In the genomic region with DNA sequence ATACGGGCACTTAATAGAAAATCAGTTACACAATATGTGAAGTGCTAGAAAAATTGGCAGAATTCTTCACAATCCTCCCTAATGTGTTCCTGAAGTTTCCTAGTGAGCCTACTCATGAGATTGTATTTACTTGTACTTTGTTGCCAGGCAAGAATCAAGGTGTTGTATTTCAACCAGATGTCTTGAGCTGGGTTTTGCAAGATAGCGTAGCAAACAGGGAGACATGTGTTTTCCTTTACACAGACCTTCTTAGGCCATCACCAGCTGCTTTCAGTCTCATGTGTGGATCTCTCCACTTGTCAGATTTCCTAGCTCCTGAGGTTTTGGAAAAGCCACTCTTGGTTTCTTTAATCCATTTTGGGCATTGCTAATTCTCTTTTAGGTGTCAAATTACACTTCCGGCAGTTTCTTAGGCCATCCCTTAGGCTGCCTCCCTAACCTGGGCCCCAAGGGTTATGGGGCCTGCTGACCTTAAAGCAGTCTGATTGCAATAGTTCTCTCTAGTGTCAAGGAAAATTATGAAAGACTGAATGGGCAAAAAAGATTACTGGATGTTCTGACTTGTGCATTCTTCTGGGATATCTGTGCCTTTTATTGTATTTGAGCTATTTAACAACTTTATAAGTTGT, we compare ENCODE assay signal across 1 cellular context.
TF ChIP-seq lines count a peak whose summit lies in the region.

No MANE protein-coding gene starts in this region.

TF ChIP-seq in GM23338, 12 proteins besides CTCF, POLR2A, EP300 and RAD21 (continued from another document):
- TF ChIP-seq, protein P1, sequence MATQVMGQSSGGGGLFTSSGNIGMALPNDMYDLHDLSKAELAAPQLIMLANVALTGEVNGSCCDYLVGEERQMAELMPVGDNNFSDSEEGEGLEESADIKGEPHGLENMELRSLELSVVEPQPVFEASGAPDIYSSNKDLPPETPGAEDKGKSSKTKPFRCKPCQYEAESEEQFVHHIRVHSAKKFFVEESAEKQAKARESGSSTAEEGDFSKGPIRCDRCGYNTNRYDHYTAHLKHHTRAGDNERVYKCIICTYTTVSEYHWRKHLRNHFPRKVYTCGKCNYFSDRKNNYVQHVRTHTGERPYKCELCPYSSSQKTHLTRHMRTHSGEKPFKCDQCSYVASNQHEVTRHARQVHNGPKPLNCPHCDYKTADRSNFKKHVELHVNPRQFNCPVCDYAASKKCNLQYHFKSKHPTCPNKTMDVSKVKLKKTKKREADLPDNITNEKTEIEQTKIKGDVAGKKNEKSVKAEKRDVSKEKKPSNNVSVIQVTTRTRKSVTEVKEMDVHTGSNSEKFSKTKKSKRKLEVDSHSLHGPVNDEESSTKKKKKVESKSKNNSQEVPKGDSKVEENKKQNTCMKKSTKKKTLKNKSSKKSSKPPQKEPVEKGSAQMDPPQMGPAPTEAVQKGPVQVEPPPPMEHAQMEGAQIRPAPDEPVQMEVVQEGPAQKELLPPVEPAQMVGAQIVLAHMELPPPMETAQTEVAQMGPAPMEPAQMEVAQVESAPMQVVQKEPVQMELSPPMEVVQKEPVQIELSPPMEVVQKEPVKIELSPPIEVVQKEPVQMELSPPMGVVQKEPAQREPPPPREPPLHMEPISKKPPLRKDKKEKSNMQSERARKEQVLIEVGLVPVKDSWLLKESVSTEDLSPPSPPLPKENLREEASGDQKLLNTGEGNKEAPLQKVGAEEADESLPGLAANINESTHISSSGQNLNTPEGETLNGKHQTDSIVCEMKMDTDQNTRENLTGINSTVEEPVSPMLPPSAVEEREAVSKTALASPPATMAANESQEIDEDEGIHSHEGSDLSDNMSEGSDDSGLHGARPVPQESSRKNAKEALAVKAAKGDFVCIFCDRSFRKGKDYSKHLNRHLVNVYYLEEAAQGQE (IDR thresholded peaks at IDR 0.05; ENCODE audit: unreplicated experiment), result no peak
- no peak for TF ChIP-seq ETS1 (IDR thresholded peaks at IDR 0.05)
- TF ChIP-seq JUNB (IDR thresholded peaks at IDR 0.05; ENCODE audit: unreplicated experiment), result no peak
- no peak for TF ChIP-seq STAT1 (IDR thresholded peaks at IDR 0.05; ENCODE audit: unreplicated experiment)
- no peak for TF ChIP-seq ZNF462 (CRISPR knock-in tag; IDR thresholded peaks at IDR 0.05)
- no peak for TF ChIP-seq EZH2 (IDR thresholded peaks at IDR 0.05; ENCODE audit: low read depth, unreplicated experiment)
- no peak for TF ChIP-seq ZNF114 (CRISPR knock-in tag; IDR thresholded peaks at IDR 0.05)
- no peak for TF ChIP-seq ZNF331 (CRISPR knock-in tag; IDR thresholded peaks at IDR 0.05; ENCODE audit: low read depth)
- no peak for TF ChIP-seq EZH2phosphoT487 (IDR thresholded peaks at IDR 0.05; ENCODE audit: unreplicated experiment)
- no peak for TF ChIP-seq CREB1 (CRISPR knock-in tag; IDR thresholded peaks at IDR 0.05; ENCODE audit: low read depth)
- no peak for TF ChIP-seq POLR2AphosphoS5 (IDR thresholded peaks at IDR 0.05; ENCODE audit: low read depth)
